9 cellular contexts compared by ENCODE assay signal in the genomic region with DNA sequence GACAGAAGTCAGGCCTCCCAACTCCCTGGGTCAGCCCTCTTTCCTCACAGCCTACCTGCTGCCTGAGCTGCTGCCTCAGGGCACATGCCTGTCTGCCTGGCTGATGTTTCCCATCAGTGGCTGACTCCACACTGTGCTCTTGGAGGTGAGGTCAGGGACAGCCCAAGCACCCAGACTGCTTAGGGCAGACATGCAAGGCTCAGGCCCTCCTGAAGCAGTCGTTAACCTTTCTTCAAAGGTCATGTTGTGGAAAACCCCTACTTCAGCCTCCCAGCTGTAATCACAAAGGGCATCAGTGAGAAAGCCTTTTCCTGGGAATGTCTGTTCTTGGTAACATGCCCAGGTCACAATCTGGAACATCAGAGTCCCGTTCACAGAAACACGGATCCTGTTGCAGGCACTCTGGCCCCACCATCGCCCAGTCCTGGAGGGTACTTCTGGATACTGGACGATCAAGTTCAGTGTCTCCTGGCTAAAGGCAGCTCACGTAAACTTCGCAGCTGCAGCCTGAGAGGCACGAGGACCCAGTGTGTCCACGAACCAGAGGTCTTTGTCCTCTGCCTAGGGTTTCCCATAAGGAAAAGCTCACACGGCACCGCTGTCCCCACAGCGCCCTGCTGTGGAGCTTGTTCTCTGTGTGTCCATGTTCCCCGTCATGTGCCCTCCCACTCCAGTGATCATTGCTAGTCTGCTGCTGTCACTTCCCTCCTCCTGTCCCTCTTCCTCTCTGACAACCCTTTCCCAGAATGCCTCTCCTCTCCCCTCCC. TPM values are rescaled to one million over a fixed set of nuclear protein-coding genes. Genes with fewer than 3 reads are reported as not detected.
DNase-seq lines count a peak whose midpoint lies in the region; ATAC-seq and TF ChIP-seq lines count a peak whose summit lies in the region.
"Had no signal": no experiment of that assay in that cellular context is flagged by ENCODE, and none has a peak within 500 bp of the region (broad histone marks: within the 10 kb centered on the region; RNA-seq: fewer than 3 reads in every experiment).

No MANE protein-coding gene starts in this region.

- peaks cover 7 to 15% of the 10 kb centered on the region in 2 donors for H3K4me1 ChIP-seq in thyroid gland

- no peaks in the 10 kb centered on the region for H3K27me3 ChIP-seq in layer of hippocampus (ENCODE audit: control insufficient read depth, insufficient read depth, low read length)
- no peaks in the 10 kb centered on the region for H3K27me3 ChIP-seq in thyroid gland

- TF ChIP-seq POLR2A in thyroid gland (IDR thresholded peaks at IDR 0.05) = no peak

- H3K9me3 Mint-ChIP-seq in MCF 10A (ENCODE audit: unreplicated experiment) = no peaks in the 10 kb centered on the region

- DNase-seq in LNCaP clone FGC (ENCODE audit: low read depth) (peak; percentile 43), MCF 10A (ENCODE audit: unreplicated experiment) (peak; percentile 93), thyroid gland (peak; percentile 67 to 69), NCI-H2107 treated with DMSO at 0.1 percent for 48 hours (lab: John Stamatoyannopoulos, UW; ENCODE audit: unreplicated experiment) (no peak)
- DNase-seq in activated T-cell treated with anti-CD3 and anti-CD28 coated beads, Interleukin-2, amount 50 U/mL, for 48 hours = no peak
- DNase-seq: NCI-H774 had no signal

- H3K27me3 Mint-ChIP-seq in MCF 10A (ENCODE audit: insufficient read depth, unreplicated experiment) = no peaks in the 10 kb centered on the region

- no peak overlapping the region for H3K4me3 Mint-ChIP-seq in MCF 10A (ENCODE audit: unreplicated experiment)

- CTCF ChIA-PET in MCF 10A (lab: Yijun Ruan, JAX) = interaction anchor here (0.6 to 0.7 kb wide), 5 partner anchors 16 to 191 kb away, joined by 3 read pairs; no protein-coding TSS in a partner anchor

- intact Hi-C loops in MCF 10A (cut with micrococcal nuclease) = no loop called here
- intact Hi-C loops in thyroid gland (cut with DNase I) = no loop called here

- H3K4me1 Mint-ChIP-seq in MCF 10A (ENCODE audit: insufficient read depth, unreplicated experiment) = peaks cover 19% of the 10 kb centered on the region

- H3K4me3 ChIP-seq in LNCaP clone FGC (ENCODE audit: low read depth, low read length) (no peak overlapping the region), thyroid gland (replicated peaks in 1 of 3) (no peak overlapping the region)

- no peak for ATAC-seq in GM21619 (IDR thresholded peaks at IDR 0.05; ENCODE audit: unreplicated experiment)

- BruUV-seq in MCF 10A (replicated peaks; lab: Mats Ljungman, UMichigan) = no TSS peak

- POLR2A ChIA-PET in MCF 10A (lab: Yijun Ruan, JAX) = interaction anchor here (0.6 to 1.7 kb wide), 4 partner anchors 8 to 59 kb away, joined by 3 to 6 read pairs (median 3); no protein-coding TSS in a partner anchor

- H3K9me3 ChIP-seq in thyroid gland = no peaks in the 10 kb centered on the region

- no peaks in the 10 kb centered on the region for H3K36me3 ChIP-seq in thyroid gland

- peak overlapping the region; percentile 86 for H3K27ac Mint-ChIP-seq in MCF 10A (ENCODE audit: low read depth, unreplicated experiment)

- H3K36me3 Mint-ChIP-seq in MCF 10A (ENCODE audit: insufficient read depth, unreplicated experiment) = no peaks in the 10 kb centered on the region

- H3K27ac ChIP-seq in layer of hippocampus (ENCODE audit: low read depth, low read length) (peak overlapping the region; percentile 94), thyroid gland (peak overlapping the region in 2 of 3 donors; percentile 22 to 42)

- TF ChIP-seq CTCF in LNCaP clone FGC (IDR thresholded peaks at IDR 0.05; ENCODE audit: control insufficient read depth, extremely low read depth, insufficient read depth) = no peak
- no peak for TF ChIP-seq CTCF in MCF 10A (IDR thresholded peaks at IDR 0.05; ENCODE audit: unreplicated experiment)
- TF ChIP-seq CTCF in thyroid gland (IDR thresholded peaks at IDR 0.05) = peak in 1 of 6 experiments; percentile 17

- WGBS in thyroid gland, 2 donors = 38 to 40% methylated on average over 10 to 12 of the region's 13 CpGs

RNA-seq across cellular contexts. Expression of a gene that starts 54.9 kb away (rescaled TPM):
- total RNA-seq in MCF 10A (2022) = 0.44 TPM in 1 of 2 replicates, not detected in the other
- total RNA-seq in thyroid gland = 1 to 10 TPM; 1.4 to 4.4 (median 2.5) TPM
- total RNA-seq: endothelial cell of umbilical vein had no signal

Comparison
In these comparisons a context has a peak if more than half of its experiments do, and no peak if none do; other contexts are left out.
1. DNase-seq: peak in LNCaP clone FGC (single experiment), MCF 10A (single experiment) and thyroid gland (2 of 2); none in activated T-cell treated with anti-CD3 and anti-CD28 coated beads, Interleukin-2, amount 50 U/mL, for 48 hours (0 of 2) and NCI-H2107 treated with DMSO at 0.1 percent for 48 hours (single experiment).